In genomic region chr22:32473388-32473952, GRCh38 we compare ENCODE assay signal across 1 cellular context.
TF ChIP-seq lines count a peak whose summit lies in the region.

No MANE protein-coding gene starts in this region.

TF ChIP-seq in WTC11, 78 proteins besides CTCF, POLR2A, EP300 and RAD21 (continued from another document):
- TF ChIP-seq SOX15 (CRISPR knock-in tag; IDR thresholded peaks at IDR 0.05) (no peak), PRRX2 (CRISPR knock-in tag; IDR thresholded peaks at IDR 0.05) (no peak)
- TF ChIP-seq, protein P1, sequence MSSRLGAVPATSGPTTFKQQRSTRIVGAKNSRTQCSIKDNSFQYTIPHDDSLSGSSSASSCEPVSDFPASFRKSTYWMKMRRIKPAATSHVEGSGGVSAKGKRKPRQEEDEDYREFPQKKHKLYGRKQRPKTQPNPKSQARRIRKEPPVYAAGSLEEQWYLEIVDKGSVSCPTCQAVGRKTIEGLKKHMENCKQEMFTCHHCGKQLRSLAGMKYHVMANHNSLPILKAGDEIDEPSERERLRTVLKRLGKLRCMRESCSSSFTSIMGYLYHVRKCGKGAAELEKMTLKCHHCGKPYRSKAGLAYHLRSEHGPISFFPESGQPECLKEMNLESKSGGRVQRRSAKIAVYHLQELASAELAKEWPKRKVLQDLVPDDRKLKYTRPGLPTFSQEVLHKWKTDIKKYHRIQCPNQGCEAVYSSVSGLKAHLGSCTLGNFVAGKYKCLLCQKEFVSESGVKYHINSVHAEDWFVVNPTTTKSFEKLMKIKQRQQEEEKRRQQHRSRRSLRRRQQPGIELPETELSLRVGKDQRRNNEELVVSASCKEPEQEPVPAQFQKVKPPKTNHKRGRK (CRISPR knock-in tag; IDR thresholded peaks at IDR 0.05; ENCODE audit: borderline replicate concordance) = no peak
TF ChIP-seq in WTC11: peak in this region for 0.
